In genomic region chr5:137181685-137182084, GRCh38 we compare ENCODE assay signal across 33 cellular contexts.
"Had no signal": no experiment of that assay in that cellular context is flagged by ENCODE, and none has a peak within 500 bp of the region (broad histone marks: within the 10 kb centered on the region; RNA-seq: fewer than 3 reads in every experiment).

No MANE protein-coding gene starts in this region.

- H3K4me3 ChIP-seq: SJCRH30 had no signal

- H3K36me3 ChIP-seq: SJCRH30 had no signal

- H3K4me1 ChIP-seq: SJCRH30 had no signal

- H3K27ac ChIP-seq: SJCRH30, VCaP had no signal

- DNase-seq: activated CD4-positive, alpha-beta memory T cell treated with anti-CD3 and anti-CD28 coated beads, Interleukin-2, amount 10 ng/mL, durations not matched to agents 7 days and 5 days; activated CD4-positive, alpha-beta T cell treated with anti-CD3 and anti-CD28 coated beads for 1 hour; activated CD4-positive, alpha-beta T cell treated with anti-CD3 and anti-CD28 coated beads for 48 hours; activated CD4-positive, CD25-positive, alpha-beta regulatory T cell; activated CD8-positive, alpha-beta memory T cell treated with anti-CD3 and anti-CD28 coated beads for 24 hours; activated CD8-positive, alpha-beta memory T cell treated with anti-CD3 and anti-CD28 coated beads, Interleukin-2, amount 10 ng/mL, durations not matched to agents 7 days and 5 days; activated CD8-positive, alpha-beta memory T cell treated with anti-CD3 and anti-CD28 coated beads, Interleukin-2, amount 50 U/mL, for 48 hours; activated effector memory CD4-positive, alpha-beta T cell treated with Interleukin-2 at 50 U/mL for 16 hours; activated naive CD4-positive, alpha-beta T cell treated with anti-CD3 and anti-CD28 coated beads, Interleukin-2, amount 10 ng/mL, durations not matched to agents 7 days and 5 days; activated naive CD8-positive, alpha-beta T cell treated with anti-CD3 and anti-CD28 coated beads, Interleukin-2, amount 50 U/mL, for 24 hours; activated T-cell treated with anti-CD3 and anti-CD28 coated beads, Interleukin-2, amount 50 U/mL, for 48 hours; anterior cingulate cortex; caudate nucleus; cerebellar nuclear complex; NCI-H1105; NCI-H1417 treated with DMSO at 0.1 percent for 48 hours; NCI-H187 treated with DMSO at 0.1 percent for 48 hours; NCI-H2081; NCI-H2171 treated with DMSO at 0.1 percent for 48 hours; NCI-H2227 treated with DMSO at 0.1 percent for 48 hours; NCI-H446; NCI-H510A treated with DMSO at 0.1 percent for 48 hours; NCI-H774; SHP77; SJCRH30; SW 1271; T-helper 1 cell; T-helper 2 cell; T-helper 9 cell had no signal

- ATAC-seq: activated CD8-positive, alpha-beta memory T cell treated with anti-CD3 and anti-CD28 coated beads, Interleukin-2, amount 10 ng/mL, durations not matched to agents 7 days and 5 days; activated naive CD8-positive, alpha-beta T cell treated with anti-CD3 and anti-CD28 coated beads, Interleukin-2, amount 50 U/mL, for 24 hours; Panc1 had no signal

- H3K4me3 Mint-ChIP-seq: activated CD4-positive, alpha-beta memory T cell treated with anti-CD3 and anti-CD28 coated beads, Interleukin-2, amount 10 ng/mL, durations not matched to agents 7 days and 5 days; activated CD8-positive, alpha-beta memory T cell treated with anti-CD3 and anti-CD28 coated beads, Interleukin-2, amount 10 ng/mL, durations not matched to agents 7 days and 5 days; activated naive CD4-positive, alpha-beta T cell treated with anti-CD3 and anti-CD28 coated beads, Interleukin-2, amount 10 ng/mL, durations not matched to agents 7 days and 5 days; activated naive CD8-positive, alpha-beta T cell; activated naive CD8-positive, alpha-beta T cell treated with anti-CD3 and anti-CD28 coated beads, Interleukin-2, amount 50 U/mL, for 24 hours; brain had no signal

- H3K27me3 Mint-ChIP-seq: activated CD8-positive, alpha-beta memory T cell treated with anti-CD3 and anti-CD28 coated beads, Interleukin-2, amount 10 ng/mL, durations not matched to agents 7 days and 5 days; activated naive CD4-positive, alpha-beta T cell treated with anti-CD3 and anti-CD28 coated beads, Interleukin-2, amount 10 ng/mL, durations not matched to agents 7 days and 5 days had no signal

- H3K27ac Mint-ChIP-seq: activated CD4-positive, alpha-beta memory T cell treated with anti-CD3 and anti-CD28 coated beads, Interleukin-2, amount 10 ng/mL, durations not matched to agents 7 days and 5 days; activated CD8-positive, alpha-beta memory T cell treated with anti-CD3 and anti-CD28 coated beads, Interleukin-2, amount 10 ng/mL, durations not matched to agents 7 days and 5 days; activated naive CD4-positive, alpha-beta T cell treated with anti-CD3 and anti-CD28 coated beads, Interleukin-2, amount 10 ng/mL, durations not matched to agents 7 days and 5 days; activated naive CD8-positive, alpha-beta T cell; activated naive CD8-positive, alpha-beta T cell treated with anti-CD3 and anti-CD28 coated beads, Interleukin-2, amount 50 U/mL, for 24 hours had no signal

- H3K36me3 Mint-ChIP-seq: activated CD8-positive, alpha-beta memory T cell treated with anti-CD3 and anti-CD28 coated beads, Interleukin-2, amount 10 ng/mL, durations not matched to agents 7 days and 5 days; activated naive CD4-positive, alpha-beta T cell treated with anti-CD3 and anti-CD28 coated beads, Interleukin-2, amount 10 ng/mL, durations not matched to agents 7 days and 5 days; activated naive CD8-positive, alpha-beta T cell; brain had no signal

- H3K9me3 ChIP-seq: SJCRH30 had no signal

- H3K27me3 ChIP-seq: SJCRH30 had no signal

- H3K9me3 Mint-ChIP-seq: activated CD4-positive, alpha-beta memory T cell treated with anti-CD3 and anti-CD28 coated beads, Interleukin-2, amount 10 ng/mL, durations not matched to agents 7 days and 5 days; activated naive CD4-positive, alpha-beta T cell treated with anti-CD3 and anti-CD28 coated beads, Interleukin-2, amount 10 ng/mL, durations not matched to agents 7 days and 5 days; activated naive CD8-positive, alpha-beta T cell treated with anti-CD3 and anti-CD28 coated beads, Interleukin-2, amount 50 U/mL, for 24 hours had no signal

- H3K4me1 Mint-ChIP-seq: activated CD4-positive, alpha-beta memory T cell treated with anti-CD3 and anti-CD28 coated beads, Interleukin-2, amount 10 ng/mL, durations not matched to agents 7 days and 5 days; activated CD8-positive, alpha-beta memory T cell treated with anti-CD3 and anti-CD28 coated beads, Interleukin-2, amount 10 ng/mL, durations not matched to agents 7 days and 5 days; activated naive CD4-positive, alpha-beta T cell treated with anti-CD3 and anti-CD28 coated beads, Interleukin-2, amount 10 ng/mL, durations not matched to agents 7 days and 5 days; activated naive CD8-positive, alpha-beta T cell treated with anti-CD3 and anti-CD28 coated beads, Interleukin-2, amount 50 U/mL, for 24 hours had no signal
